22 cellular contexts compared by ENCODE assay signal in the genomic region with DNA sequence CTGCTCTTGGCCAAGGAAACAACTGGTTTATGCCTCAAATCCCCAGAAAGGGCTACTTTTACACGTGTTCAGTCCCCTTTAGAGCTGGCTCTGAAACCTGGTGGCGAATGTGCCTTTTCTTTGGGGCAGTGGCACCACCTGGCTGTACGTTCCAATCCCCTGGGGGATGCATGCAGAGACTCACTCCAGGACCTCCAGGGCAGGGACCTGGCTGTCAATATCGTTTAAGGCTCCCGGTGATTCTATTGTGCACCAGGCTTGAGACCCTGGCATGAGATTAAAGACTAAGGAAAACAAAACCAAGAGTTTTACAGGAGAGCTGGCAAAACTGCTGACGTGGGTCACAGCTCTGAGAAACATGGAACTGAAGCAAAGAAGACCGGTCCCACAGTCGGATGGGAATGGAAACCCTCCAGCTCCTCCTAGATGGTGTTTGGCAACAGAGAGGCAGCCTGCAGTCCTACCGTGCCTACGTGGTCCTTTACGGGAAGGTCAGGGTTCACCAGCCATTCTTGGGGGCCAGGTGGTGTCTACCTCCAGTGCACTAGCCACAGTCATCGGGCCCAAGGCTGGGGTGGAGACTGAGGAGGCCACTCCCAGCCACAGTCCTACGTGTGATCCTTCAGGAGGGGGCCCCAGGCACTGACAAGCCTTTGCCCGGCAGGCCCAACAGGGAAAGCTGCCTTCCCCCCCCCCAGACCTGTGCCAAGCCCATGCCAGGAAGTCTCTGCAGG.
DNase-seq lines count a peak whose midpoint lies in the region; ATAC-seq, FAIRE-seq and TF ChIP-seq lines count a peak whose summit lies in the region.
"Had no signal": no experiment of that assay in that cellular context is flagged by ENCODE, and none has a peak within 500 bp of the region (broad histone marks: within the 10 kb centered on the region; RNA-seq: fewer than 3 reads in every experiment).

No MANE protein-coding gene starts in this region.

- no peaks in the 10 kb centered on the region for H3K27me3 ChIP-seq in A673 (replicated peaks; ENCODE audit: insufficient read depth, low read depth, low read length, poor library complexity)
- peaks cover 0 to 37% of the 10 kb centered on the region in 2 donors for H3K27me3 ChIP-seq in left lung
- H3K27me3 ChIP-seq: Peyer's patch, SJSA1, stomach, tibial nerve had no signal

- ATAC-seq in left lung, result no peak
- ATAC-seq: left ventricle myocardium superior, T-cell had no signal

- H3K27ac ChIP-seq in A673 (ENCODE audit: low read depth, low read length, poor library complexity, severe bottlenecking), result peak overlapping the region; percentile 43
- H3K27ac ChIP-seq in left lung, result no peak overlapping the region
- H3K27ac ChIP-seq: C4-2B, Peyer's patch, SJSA1, skin epidermis, tibial nerve had no signal

- H3K4me3 Mint-ChIP-seq in neural crest cell, result no peak overlapping the region
- H3K4me3 Mint-ChIP-seq in activated CD4-positive, alpha-beta T cell treated with anti-CD3 and anti-CD28 coated beads, Interleukin-2, amount 10 ng/mL, durations not matched to agents 24 days and 14 days, result no peak overlapping the region
- H3K4me3 Mint-ChIP-seq: mesothelial cell of epicardium, T-cell had no signal

- no peak overlapping the region for H3K4me3 ChIP-seq in A673 (ENCODE audit: low read depth, low read length, poor library complexity, severe bottlenecking)
- H3K4me3 ChIP-seq in left lung, result no peak overlapping the region
- H3K4me3 ChIP-seq: Peyer's patch, SJSA1, skin epidermis, stomach, tibial nerve had no signal

- no peak for FAIRE-seq in H54 (lab: Jason Lieb, UNC)

- H3K36me3 Mint-ChIP-seq in neural crest cell (ENCODE audit: low read depth), result no peaks in the 10 kb centered on the region
- H3K36me3 Mint-ChIP-seq in activated CD4-positive, alpha-beta T cell treated with anti-CD3 and anti-CD28 coated beads, Interleukin-2, amount 10 ng/mL, durations not matched to agents 24 days and 14 days (ENCODE audit: low read depth), result no peaks in the 10 kb centered on the region
- H3K36me3 Mint-ChIP-seq: mesothelial cell of epicardium, naive B cell, T-cell had no signal

- no peaks in the 10 kb centered on the region for H3K9me3 Mint-ChIP-seq in neural crest cell
- H3K9me3 Mint-ChIP-seq in activated CD4-positive, alpha-beta T cell treated with anti-CD3 and anti-CD28 coated beads, Interleukin-2, amount 10 ng/mL, durations not matched to agents 24 days and 14 days, result no peaks in the 10 kb centered on the region
- H3K9me3 Mint-ChIP-seq: T-cell had no signal

- peaks cover 21% of the 10 kb centered on the region for H3K27me3 Mint-ChIP-seq in neural crest cell (ENCODE audit: low read depth)
- peaks cover 7% of the 10 kb centered on the region for H3K27me3 Mint-ChIP-seq in activated CD4-positive, alpha-beta T cell treated with anti-CD3 and anti-CD28 coated beads, Interleukin-2, amount 10 ng/mL, durations not matched to agents 24 days and 14 days

- TF ChIP-seq CTCF in A673 (conservative IDR thresholded peaks at IDR 0.05; ENCODE audit: low read depth, low read length) (no peak), neural crest cell (conservative IDR thresholded peaks at IDR 0.05) (no peak), left lung (IDR thresholded peaks at IDR 0.05) (no peak)

- H3K4me1 Mint-ChIP-seq in neural crest cell, result no peaks in the 10 kb centered on the region
- H3K4me1 Mint-ChIP-seq in activated CD4-positive, alpha-beta T cell treated with anti-CD3 and anti-CD28 coated beads, Interleukin-2, amount 10 ng/mL, durations not matched to agents 24 days and 14 days, result peaks cover 4% of the 10 kb centered on the region
- H3K4me1 Mint-ChIP-seq: mesothelial cell of epicardium, naive B cell had no signal

- H3K27ac Mint-ChIP-seq in neural crest cell (ENCODE audit: unreplicated experiment), result peak overlapping the region; percentile 19
- H3K27ac Mint-ChIP-seq in activated CD4-positive, alpha-beta T cell treated with anti-CD3 and anti-CD28 coated beads, Interleukin-2, amount 10 ng/mL, durations not matched to agents 24 days and 14 days, result no peak overlapping the region
- H3K27ac Mint-ChIP-seq: mesothelial cell of epicardium, naive B cell, T-cell had no signal

- H3K36me3 ChIP-seq in A673 (ENCODE audit: insufficient read depth, low read length, poor library complexity, severe bottlenecking) (no peaks in the 10 kb centered on the region), left lung (no peaks in the 10 kb centered on the region)
- H3K36me3 ChIP-seq: Peyer's patch, SJSA1, stomach, tibial nerve had no signal

- intact Hi-C loops in A673 (cut with micrococcal nuclease; ENCODE audit: unreplicated experiment), result no loop called here
- intact Hi-C loops in left lung (cut with DNase I), result no loop called here
- intact Hi-C loops in activated CD4-positive, alpha-beta T cell treated with anti-CD3 and anti-CD28 coated beads, Interleukin-2, amount 10 ng/mL, durations not matched to agents 24 days and 14 days (cut with micrococcal nuclease), result no loop called here

- no peaks in the 10 kb centered on the region for H3K9me3 ChIP-seq in A673 (ENCODE audit: low read depth, low read length, poor library complexity, severe bottlenecking)
- H3K9me3 ChIP-seq in left lung, result no peaks in the 10 kb centered on the region
- H3K9me3 ChIP-seq: Peyer's patch, SJSA1, stomach had no signal

- CTCF ChIA-PET in A673 (lab: Charles Lee), result no interaction called here

- 0 out of 2 replicates have a peak, but pooled peaks have one; percentile 6 for TF ChIP-seq POLR2A in H54 (IDR thresholded peaks at IDR 0.05; ENCODE audit: low read depth, low read length)

- DNase-seq in A673 (ENCODE audit: low spot score) (no peak), H54 (ENCODE audit: insufficient read length, low spot score) (no peak), SK-N-DZ (ENCODE audit: low spot score) (peak; percentile 70), neural crest cell (ENCODE audit: low read depth, low spot score) (no peak), left lung (no peak), NOMO-1 treated with DMSO at 0.1 percent for 48 hours (lab: John Stamatoyannopoulos, UW; ENCODE audit: unreplicated experiment) (no peak)
- no peak for DNase-seq in activated CD4-positive, alpha-beta T cell treated with anti-CD3 and anti-CD28 coated beads, Interleukin-2, amount 10 ng/mL, durations not matched to agents 24 days and 14 days
- DNase-seq: activated CD4-positive, alpha-beta T cell treated with anti-CD3 and anti-CD28 coated beads, Interleukin-2, amount 50 U/mL, for 4 hours; activated CD4-positive, CD25-positive, alpha-beta regulatory T cell; hypothalamus; left ventricle myocardium superior; naive B cell; NCI-H1694; nucleus accumbens; T-cell had no signal

- no TSS peak for BruUV-seq in A673 (replicated peaks; lab: Mats Ljungman, UMichigan)

- POLR2A ChIA-PET in A673 (lab: Charles Lee; ENCODE audit: low non-redundant PET), result no interaction called here

- H3K4me1 ChIP-seq in A673 (ENCODE audit: insufficient read depth, low read length, poor library complexity, severe bottlenecking) (peaks cover 9% of the 10 kb centered on the region), left lung (no peaks in the 10 kb centered on the region)
- H3K4me1 ChIP-seq: Peyer's patch, SJSA1, tibial nerve had no signal
